Comparison of ENCODE assay signal across 21 cellular contexts in genomic region chr1:113394043-113394862, GRCh38. TPM values are rescaled to one million over a fixed set of nuclear protein-coding genes. Genes with fewer than 3 reads are reported as not detected.
A peak's percentile ranks its signal among the peaks of the same experiment; 100 is the strongest.
DNase-seq lines count a peak whose midpoint lies in the region; ATAC-seq and TF ChIP-seq lines count a peak whose summit lies in the region.
"Had no signal": no experiment of that assay in that cellular context is flagged by ENCODE, and none has a peak within 500 bp of the region (broad histone marks: within the 10 kb centered on the region; RNA-seq: fewer than 3 reads in every experiment).

No MANE protein-coding gene starts in this region.

- no peak for ATAC-seq in GM19397 (IDR thresholded peaks at IDR 0.05; ENCODE audit: unreplicated experiment)
- ATAC-seq: T-helper 17 cell had no signal

- H3K27me3 Mint-ChIP-seq in MCF 10A (ENCODE audit: insufficient read depth, unreplicated experiment) (no peaks in the 10 kb centered on the region), brain (no peaks in the 10 kb centered on the region)

- no peak overlapping the region for H2AFZ ChIP-seq in mammary epithelial cell (ENCODE audit: low read depth, low read length)

- no peaks in the 10 kb centered on the region for H3K27me3 ChIP-seq in mammary epithelial cell (ENCODE audit: insufficient read depth, low read length)
- no peaks in the 10 kb centered on the region for H3K27me3 ChIP-seq in mucosa of rectum (ENCODE audit: control insufficient read depth in 2 of 2, insufficient read depth in 2 of 2, low read length in 2 of 2)
- H3K27me3 ChIP-seq: esophagus squamous epithelium, vagina had no signal

- H3K27ac ChIP-seq in mammary epithelial cell (ENCODE audit: insufficient read depth, low read depth, low read length), result no peak overlapping the region
- H3K27ac ChIP-seq in mucosa of rectum (ENCODE audit: low read depth in 2 of 2, low read length in 2 of 2), result peak overlapping the region in 1 of 2 donors; percentile 35
- H3K27ac ChIP-seq: vagina had no signal

- intact Hi-C loops in MCF 10A (cut with micrococcal nuclease) (loop anchor here (5.0 to 10.0 kb wide), 4 partner anchors 87 to 371 kb away; no protein-coding TSS in a partner anchor), mammary epithelial cell (cut with micrococcal nuclease) (no loop called here)

- H3K36me3 ChIP-seq in mammary epithelial cell (ENCODE audit: insufficient read depth, low read length) (no peaks in the 10 kb centered on the region), mucosa of rectum (ENCODE audit: control insufficient read depth in 2 of 2, insufficient read depth in 2 of 2, low read length in 2 of 2) (no peaks in the 10 kb centered on the region)
- H3K36me3 ChIP-seq: esophagus squamous epithelium, vagina had no signal

- H3K36me3 Mint-ChIP-seq in MCF 10A (ENCODE audit: insufficient read depth, unreplicated experiment) (no peaks in the 10 kb centered on the region), brain (no peaks in the 10 kb centered on the region)
- H3K36me3 Mint-ChIP-seq: activated naive CD8-positive, alpha-beta T cell treated with anti-CD3 and anti-CD28 coated beads for 36 hours had no signal

- no peaks in the 10 kb centered on the region for H3K9me3 ChIP-seq in mammary epithelial cell (replicated peaks; ENCODE audit: insufficient read depth, low read length)
- no peaks in the 10 kb centered on the region for H3K9me3 ChIP-seq in mucosa of rectum (ENCODE audit: control insufficient read depth in 2 of 2, low read length in 2 of 2)
- H3K9me3 ChIP-seq: esophagus squamous epithelium, vagina had no signal

- CTCF ChIA-PET in MCF 10A (lab: Yijun Ruan, JAX), result no interaction called here
- CTCF ChIA-PET in mammary epithelial cell (lab: Charles Lee; ENCODE audit: low non-redundant PET), result no interaction called here

- H3K4me3 ChIP-seq in mammary epithelial cell (replicated peaks in 1 of 3; ENCODE audit: insufficient read depth in 1 of 3, low read depth in 2 of 3, low read length in 3 of 3) (no peak overlapping the region), mucosa of rectum (ENCODE audit: low read length in 2 of 2) (peak overlapping the region; percentile 48 to 57)

- BruUV-seq in MCF 10A (replicated peaks; lab: Mats Ljungman, UMichigan) (no TSS peak), mammary epithelial cell (replicated peaks; lab: Mats Ljungman, UMichigan) (no TSS peak)

- peaks cover 17% of the 10 kb centered on the region for H3K4me1 ChIP-seq in mammary epithelial cell (ENCODE audit: insufficient read depth, low read length)
- H3K4me1 ChIP-seq in mucosa of rectum (ENCODE audit: control insufficient read depth in 2 of 2, insufficient read depth in 2 of 2, low read length in 2 of 2), result peaks cover 4 to 30% of the 10 kb centered on the region in 2 donors

- peaks cover 81% of the 10 kb centered on the region for H3K79me2 ChIP-seq in mammary epithelial cell (ENCODE audit: insufficient read depth, low read length)

- DNase-seq in MCF 10A (ENCODE audit: unreplicated experiment), result peak; percentile 26
- no peak for DNase-seq in mammary epithelial cell
- no peak for DNase-seq in stimulated activated CD4-positive, alpha-beta T cell treated with anti-CD3 and anti-CD28 coated beads, Interleukin-4, amount 100 ng/mL, for 1 hour
- DNase-seq in NCI-H510A treated with DMSO at 0.1 percent for 48 hours (lab: John Stamatoyannopoulos, UW), result no peak
- no peak for DNase-seq in RPMI8226
- DNase-seq: ACHN; activated CD4-positive, alpha-beta T cell treated with anti-CD3 and anti-CD28 coated beads, Interleukin-2, amount 10 ng/mL, durations not matched to agents 24 days and 14 days; activated naive CD8-positive, alpha-beta T cell treated with anti-CD3 and anti-CD28 coated beads for 36 hours; C1 segment of cervical spinal cord; effector memory CD4-positive, alpha-beta T cell; esophagus squamous epithelium; NCI-H1048; NCI-H2029; NCI-H446 treated with DMSO at 0.1 percent for 48 hours; SIG-M5; T-helper 17 cell had no signal

- in situ Hi-C loops in mammary epithelial cell (cut with MboI; ENCODE audit: low sequenced_read_pairs in 2 of 2), result no loop called here

- peak overlapping the region; percentile 47 for H3K4me3 Mint-ChIP-seq in MCF 10A (ENCODE audit: unreplicated experiment)
- peak overlapping the region; percentile 17 to 90 (median 88) for H3K4me3 Mint-ChIP-seq in brain
- H3K4me3 Mint-ChIP-seq: activated CD4-positive, alpha-beta T cell treated with anti-CD3 and anti-CD28 coated beads, Interleukin-2, amount 10 ng/mL, durations not matched to agents 24 days and 14 days; activated naive CD8-positive, alpha-beta T cell treated with anti-CD3 and anti-CD28 coated beads for 36 hours; T-helper 17 cell had no signal

- WGBS in mammary epithelial cell (ENCODE audit: low coverage, missing lambda C conversion rate), result 100% methylated on average over 4 of the region's 4 CpGs

- TF ChIP-seq CTCF in MCF 10A (IDR thresholded peaks at IDR 0.05; ENCODE audit: unreplicated experiment) (no peak), mammary epithelial cell (conservative IDR thresholded peaks at IDR 0.05 in 1 of 2, IDR thresholded peaks at IDR 0.05 in 1 of 2; ENCODE audit: extremely low read depth in 1 of 2, insufficient read depth in 1 of 2, low read depth in 1 of 2, low read length in 2 of 2) (no peak), brain (conservative IDR thresholded peaks at IDR 0.05) (no peak)

- H3K4me1 Mint-ChIP-seq in MCF 10A (ENCODE audit: insufficient read depth, unreplicated experiment), result peaks cover 21% of the 10 kb centered on the region
- peaks cover 75% of the 10 kb centered on the region for H3K4me1 Mint-ChIP-seq in brain

- H3K9ac ChIP-seq in mammary epithelial cell (ENCODE audit: insufficient read depth, low read length), result no peak overlapping the region
- H3K9ac ChIP-seq in mucosa of rectum (ENCODE audit: low read depth in 1 of 2, low read length in 2 of 2), result peak overlapping the region in 1 of 2 donors; percentile 27

- no peak overlapping the region for H3K4me2 ChIP-seq in mammary epithelial cell (ENCODE audit: insufficient read depth, low read depth, low read length)

- H3K9me3 Mint-ChIP-seq in MCF 10A (ENCODE audit: unreplicated experiment), result no peaks in the 10 kb centered on the region
- H3K9me3 Mint-ChIP-seq in brain, result no peaks in the 10 kb centered on the region
- H3K9me3 Mint-ChIP-seq: activated CD4-positive, alpha-beta T cell treated with anti-CD3 and anti-CD28 coated beads, Interleukin-2, amount 10 ng/mL, durations not matched to agents 24 days and 14 days; activated naive CD8-positive, alpha-beta T cell treated with anti-CD3 and anti-CD28 coated beads for 36 hours; activated T-helper 2 cell treated with anti-CD3 and anti-CD28 coated beads, Interferon-gamma antibody, Interleukin-2, Interleukin-4, amounts not matched to agents 10 μg/mL and 5 μg/mL and 100 μg/mL, durations not matched to agents 14 hours and 24 hours and 36 hours had no signal

- dilution Hi-C loops in mammary epithelial cell (cut with HindIII; ENCODE audit: low sequenced_read_pairs), result no loop called here

- POLR2A ChIA-PET in MCF 10A (lab: Yijun Ruan, JAX), result interaction anchor here (0.7 to 3.5 kb wide), 10 partner anchors 8 to 490 kb away, joined by 3 to 53 read pairs (median 4); no protein-coding TSS in a partner anchor

- H3K27ac Mint-ChIP-seq in MCF 10A (ENCODE audit: low read depth, unreplicated experiment) (peak overlapping the region; percentile 73), brain (peak overlapping the region in 1 of 5 experiments; percentile 57)
- H3K27ac Mint-ChIP-seq: activated CD4-positive, alpha-beta T cell treated with anti-CD3 and anti-CD28 coated beads, Interleukin-2, amount 10 ng/mL, durations not matched to agents 24 days and 14 days; activated naive CD8-positive, alpha-beta T cell treated with anti-CD3 and anti-CD28 coated beads for 36 hours; activated T-helper 2 cell treated with anti-CD3 and anti-CD28 coated beads, Interferon-gamma antibody, Interleukin-2, Interleukin-4, amounts not matched to agents 10 μg/mL and 5 μg/mL and 100 μg/mL, durations not matched to agents 14 hours and 24 hours and 36 hours; T-helper 17 cell had no signal

- H4K20me1 ChIP-seq in mammary epithelial cell (ENCODE audit: insufficient read depth, low read length), result no peaks in the 10 kb centered on the region

RNA-seq across cellular contexts. Expression of gene MAGI3, which starts 3.9 kb away (rescaled TPM):
- total RNA-seq in MCF 10A (2022), result 12.8 and 14.3 TPM in 2 replicates
- 10 to 100 TPM in 1 of 2 donors, 1 to 10 TPM in 1; 8.5 to 10.3 TPM for total RNA-seq in mammary epithelial cell
- 3.8 TPM for polyA plus RNA-seq in mammary epithelial cell
- 11.4 TPM for polyA minus RNA-seq in mammary epithelial cell
- polyA plus RNA-seq in brain (ENCODE audit: insufficient read depth, low read depth, low replicate concordance), result 6.9 TPM

Comparison
In these comparisons a context has a peak if more than half of its experiments do, and no peak if none do; other contexts are left out.
1. H3K4me3 ChIP-seq: peak in mucosa of rectum (2 of 2); none in mammary epithelial cell (0 of 3).